13 cellular contexts compared by ENCODE assay signal in the genomic region with DNA sequence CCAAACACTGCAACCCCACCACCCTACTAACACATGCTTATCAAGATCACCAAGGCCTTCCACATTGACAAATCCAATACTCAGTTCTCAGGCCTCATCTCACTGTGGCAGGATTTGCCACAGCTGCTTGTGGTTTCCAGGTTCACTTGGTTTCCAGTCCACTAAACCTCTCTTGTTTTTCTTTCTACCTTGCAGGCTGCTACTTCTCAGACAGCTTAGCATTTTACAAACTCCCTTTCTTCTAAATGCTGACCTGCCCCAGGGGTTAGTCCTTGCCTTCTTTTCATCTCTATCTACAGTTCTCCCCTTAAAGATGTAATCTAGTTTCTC.
DNase-seq lines count a peak whose midpoint lies in the region; ATAC-seq and TF ChIP-seq lines count a peak whose summit lies in the region.
"Had no signal": no experiment of that assay in that cellular context is flagged by ENCODE, and none has a peak within 500 bp of the region (broad histone marks: within the 10 kb centered on the region; RNA-seq: fewer than 3 reads in every experiment).

No MANE protein-coding gene starts in this region.

- H3K4me3 ChIP-seq in brain microvascular endothelial cell (ENCODE audit: low read depth, low read length) = no peak overlapping the region
- no peak overlapping the region for H3K4me3 ChIP-seq in smooth muscle cell
- H3K4me3 ChIP-seq in PC-3 (ENCODE audit: low read length) = no peak overlapping the region
- no peak overlapping the region for H3K4me3 ChIP-seq in uterus

- peaks cover 13% of the 10 kb centered on the region for H3K36me3 ChIP-seq in brain microvascular endothelial cell (replicated peaks)
- peaks cover 8% of the 10 kb centered on the region for H3K36me3 ChIP-seq in smooth muscle cell (ENCODE audit: low read depth)
- no peaks in the 10 kb centered on the region for H3K36me3 ChIP-seq in PC-3 (ENCODE audit: low read depth, low read length)
- no peaks in the 10 kb centered on the region for H3K36me3 ChIP-seq in uterus

- H3K4me1 ChIP-seq in smooth muscle cell (ENCODE audit: low read depth) (peaks cover 13% of the 10 kb centered on the region), PC-3 (ENCODE audit: insufficient read depth, low read length) (no peaks in the 10 kb centered on the region), uterus (no peaks in the 10 kb centered on the region)

- H3K9ac ChIP-seq in smooth muscle cell (ENCODE audit: low read depth) (peak overlapping the region; percentile 15), PC-3 (ENCODE audit: low read length) (no peak overlapping the region)

- ATAC-seq in GM19452 (IDR thresholded peaks at IDR 0.05; ENCODE audit: unreplicated experiment) (peak; percentile 56), HG03460 (IDR thresholded peaks at IDR 0.05; ENCODE audit: unreplicated experiment) (peak; percentile 54), PC-3 (no peak)
- ATAC-seq: left colon, right cardiac atrium had no signal

- H3K9me3 ChIP-seq in smooth muscle cell (replicated peaks; ENCODE audit: low read depth) = no peaks in the 10 kb centered on the region
- no peaks in the 10 kb centered on the region for H3K9me3 ChIP-seq in PC-3 (ENCODE audit: low read length)
- H3K9me3 ChIP-seq in uterus = no peaks in the 10 kb centered on the region

- H3F3A ChIP-seq in smooth muscle cell (ENCODE audit: low read depth) (no peaks in the 10 kb centered on the region), PC-3 (ENCODE audit: low read length, unreplicated experiment) (no peaks in the 10 kb centered on the region)

- in situ Hi-C loops in brain microvascular endothelial cell (cut with HindIII; ENCODE audit: low pct_ligation_motif_present, low sequenced_read_pairs) = no loop called here

- TF ChIP-seq POLR2A in uterus (IDR thresholded peaks at IDR 0.05) = no peak

- no peak for TF ChIP-seq CTCF in brain microvascular endothelial cell (IDR thresholded peaks at IDR 0.05; ENCODE audit: low read depth, low read length, missing control alignments)
- TF ChIP-seq CTCF in smooth muscle cell (IDR thresholded peaks at IDR 0.05; ENCODE audit: borderline replicate concordance, insufficient read depth, poor library complexity, severe bottlenecking) = no peak
- no peak for TF ChIP-seq CTCF in endothelial cell (IDR thresholded peaks at IDR 0.05; ENCODE audit: unreplicated experiment)
- no peak for TF ChIP-seq CTCF in PC-3 (conservative IDR thresholded peaks at IDR 0.05; ENCODE audit: low read depth, low read length)
- TF ChIP-seq CTCF in uterus (IDR thresholded peaks at IDR 0.05) = no peak

- H3K27me3 Mint-ChIP-seq in endothelial cell (ENCODE audit: unreplicated experiment) = peaks cover 1% of the 10 kb centered on the region
- H3K27me3 Mint-ChIP-seq: activated CD4-positive, alpha-beta T cell treated with anti-CD3 and anti-CD28 coated beads, Interleukin-2, amount 10 ng/mL, durations not matched to agents 24 days and 14 days had no signal

- H3K79me2 ChIP-seq in smooth muscle cell (ENCODE audit: low read depth) (no peaks in the 10 kb centered on the region), PC-3 (ENCODE audit: low read length) (no peaks in the 10 kb centered on the region)

- peaks cover 56% of the 10 kb centered on the region for H3K36me3 Mint-ChIP-seq in endothelial cell (ENCODE audit: low read depth, unreplicated experiment)

- H3K27ac ChIP-seq in brain microvascular endothelial cell (peak overlapping the region; percentile 76), smooth muscle cell (ENCODE audit: low read depth) (peak overlapping the region; percentile 76), PC-3 (ENCODE audit: low read length) (no peak overlapping the region), uterus (no peak overlapping the region)

- POLR2A ChIA-PET in PC-3 (lab: Charles Lee; ENCODE audit: unreplicated experiment) = no interaction called here

- no peaks in the 10 kb centered on the region for H3K9me2 ChIP-seq in PC-3 (replicated peaks; ENCODE audit: low read length)

- H3K4me1 Mint-ChIP-seq in endothelial cell (ENCODE audit: unreplicated experiment) = peaks cover 5% of the 10 kb centered on the region

- H3K4me2 ChIP-seq in smooth muscle cell (peak overlapping the region; percentile 49), PC-3 (ENCODE audit: low read length) (no peak overlapping the region)

- intact Hi-C loops in PC-3 (cut with micrococcal nuclease) (no loop called here), uterus (cut with DNase I; ENCODE audit: low total_unique reads) (no loop called here)

- H3K27me3 ChIP-seq in brain microvascular endothelial cell (replicated peaks) (no peaks in the 10 kb centered on the region), smooth muscle cell (ENCODE audit: low read depth) (no peaks in the 10 kb centered on the region), PC-3 (ENCODE audit: low read length) (no peaks in the 10 kb centered on the region), uterus (no peaks in the 10 kb centered on the region)

- H2AFZ ChIP-seq in smooth muscle cell (ENCODE audit: low read depth) (no peak overlapping the region), PC-3 (ENCODE audit: low read length) (no peak overlapping the region)

- no peaks in the 10 kb centered on the region for H3K9me3 Mint-ChIP-seq in endothelial cell (ENCODE audit: unreplicated experiment)

- H3K4me3 Mint-ChIP-seq in endothelial cell (ENCODE audit: unreplicated experiment) = no peak overlapping the region
- H3K4me3 Mint-ChIP-seq: activated CD4-positive, alpha-beta T cell treated with anti-CD3 and anti-CD28 coated beads, Interleukin-2, amount 10 ng/mL, durations not matched to agents 24 days and 14 days had no signal

- BruUV-seq in PC-3 (replicated peaks; lab: Mats Ljungman, UMichigan) = no TSS peak

- H3K27ac Mint-ChIP-seq in endothelial cell (ENCODE audit: unreplicated experiment) = no peak overlapping the region
- H3K27ac Mint-ChIP-seq: activated CD4-positive, alpha-beta T cell treated with anti-CD3 and anti-CD28 coated beads, Interleukin-2, amount 10 ng/mL, durations not matched to agents 24 days and 14 days had no signal

- peaks cover 13% of the 10 kb centered on the region for H4K20me1 ChIP-seq in smooth muscle cell (ENCODE audit: low read depth)
- no peaks in the 10 kb centered on the region for H4K20me1 ChIP-seq in PC-3 (ENCODE audit: low read length)

- CTCF ChIA-PET in PC-3 (lab: Charles Lee) = no interaction called here

- DNase-seq in brain microvascular endothelial cell (peak; percentile 41), smooth muscle cell (lab: John Stamatoyannopoulos, UW; ENCODE audit: unreplicated experiment) (no peak), endothelial cell (ENCODE audit: low spot score) (no peak), PC-3 (no peak), uterus (no peak)
- DNase-seq: activated CD4-positive, alpha-beta T cell treated with anti-CD3 and anti-CD28 coated beads, Interleukin-2, amount 10 ng/mL, durations not matched to agents 24 days and 14 days; erythroblast; GF-D8; left colon; NCI-H187; right cardiac atrium had no signal

Comparison
In these comparisons a context has a peak if more than half of its experiments do, and no peak if none do; other contexts are left out.
1. H3K27ac ChIP-seq: peak in brain microvascular endothelial cell (single experiment) and smooth muscle cell (single experiment); none in PC-3 (single experiment) and uterus (0 of 2).